Comparison of ENCODE assay signal across 8 cellular contexts in the genomic region with DNA sequence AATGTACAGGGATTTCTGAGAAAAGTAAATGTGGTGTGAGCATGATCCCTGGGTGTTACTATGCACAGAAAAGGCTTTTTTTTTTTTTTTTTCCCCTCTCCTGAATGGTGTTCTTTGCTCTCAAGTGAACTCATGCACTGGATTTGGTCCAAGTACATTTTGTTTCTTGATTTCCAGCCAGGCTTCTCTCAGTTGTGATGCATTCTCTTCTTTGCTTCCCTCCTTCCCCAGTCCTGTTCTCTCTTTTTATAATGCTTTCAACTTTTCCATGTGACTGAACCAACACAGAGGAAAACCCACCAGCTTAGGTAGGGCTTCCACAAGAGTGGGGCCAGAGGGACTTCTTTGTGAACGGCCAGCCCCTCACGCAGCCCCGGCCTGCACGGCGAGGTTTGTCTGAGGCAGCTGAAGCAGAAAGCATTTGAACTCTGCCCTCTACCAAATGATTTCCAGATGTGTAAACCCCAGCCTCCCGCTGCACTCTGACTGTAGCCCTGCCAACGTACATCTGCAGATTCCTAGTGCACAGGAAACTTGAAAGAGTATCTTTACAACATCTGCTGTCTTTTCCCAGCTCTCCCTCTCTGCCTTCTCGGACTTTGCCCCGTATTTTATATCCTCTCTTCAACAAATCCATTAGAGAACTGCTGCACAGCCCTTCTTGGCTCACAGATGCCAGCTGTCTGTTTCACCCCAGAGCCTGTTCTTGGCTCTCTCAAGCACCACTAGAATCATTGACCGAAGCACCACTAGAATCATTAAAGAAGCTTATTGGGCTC.
DNase-seq lines count a peak whose midpoint lies in the region; ATAC-seq and TF ChIP-seq lines count a peak whose summit lies in the region.

No MANE protein-coding gene starts in this region.

- peaks cover 12% of the 10 kb centered on the region for H3K9me3 Mint-ChIP-seq in MCF 10A (ENCODE audit: unreplicated experiment)

- no peak overlapping the region for H3K27ac Mint-ChIP-seq in MCF 10A (ENCODE audit: low read depth, unreplicated experiment)

- no peak for TF ChIP-seq CTCF in MCF 10A (IDR thresholded peaks at IDR 0.05; ENCODE audit: unreplicated experiment)

- no peaks in the 10 kb centered on the region for H3K36me3 Mint-ChIP-seq in MCF 10A (ENCODE audit: insufficient read depth, unreplicated experiment)

- no peaks in the 10 kb centered on the region for H3K27me3 ChIP-seq in MG63

- DNase-seq in MG63 (peak; percentile 86), MCF 10A (ENCODE audit: unreplicated experiment) (peak; percentile 97), kidney glomerular epithelial cell (lab: John Stamatoyannopoulos, UW) (peak; percentile 59), stromal cell of bone marrow (ENCODE audit: low read depth) (peak; percentile 92), NCI-H1436 (lab: John Stamatoyannopoulos, UW) (no peak)
- DNase-seq in activated CD4-positive, alpha-beta T cell treated with anti-CD3 and anti-CD28 coated beads for 1 hour: no peak

- POLR2A ChIA-PET in MCF 10A (lab: Yijun Ruan, JAX): interaction anchor here (0.7 to 5.9 kb wide), 20 partner anchors 10 to 951 kb away, joined by 3 to 83 read pairs (median 4); a partner anchor contains a TSS

- no peaks in the 10 kb centered on the region for H3K9me3 ChIP-seq in MG63

- ATAC-seq in HG03095 (IDR thresholded peaks at IDR 0.05; ENCODE audit: unreplicated experiment): no peak
- ATAC-seq in GM18873 (IDR thresholded peaks at IDR 0.05; ENCODE audit: low FRiP score, unreplicated experiment): no peak

- H3K4me3 ChIP-seq in MG63: no peak overlapping the region; the same call in 1 of the 2 replicates

- H3K27me3 Mint-ChIP-seq in MCF 10A (ENCODE audit: insufficient read depth, unreplicated experiment): no peaks in the 10 kb centered on the region

- H3K4me3 Mint-ChIP-seq in MCF 10A (ENCODE audit: unreplicated experiment): no peak overlapping the region

- CTCF ChIA-PET in MCF 10A (lab: Yijun Ruan, JAX): interaction anchor here (0.5 to 1.7 kb wide), 8 partner anchors 13 to 1007 kb away, joined by 3 to 18 read pairs (median 3); no protein-coding TSS in a partner anchor

- no peaks in the 10 kb centered on the region for H3K36me3 ChIP-seq in MG63

- TSS peak; percentile 80 for BruUV-seq in MCF 10A (replicated peaks; lab: Mats Ljungman, UMichigan)

- H3K4me1 Mint-ChIP-seq in MCF 10A (ENCODE audit: insufficient read depth, unreplicated experiment): peaks cover 18% of the 10 kb centered on the region

- intact Hi-C loops in MCF 10A (cut with micrococcal nuclease): loop anchor here (1.0 kb wide), 1 partner anchor 33 kb away; no protein-coding TSS in a partner anchor

Comparison
In these comparisons a context has a peak if more than half of its experiments do, and no peak if none do; other contexts are left out.
1. DNase-seq: peak in MG63 (single experiment), MCF 10A (single experiment), kidney glomerular epithelial cell (single experiment) and stromal cell of bone marrow (single experiment); none in NCI-H1436 (single experiment) and activated CD4-positive, alpha-beta T cell treated with anti-CD3 and anti-CD28 coated beads for 1 hour (single experiment).